In the genomic region with DNA sequence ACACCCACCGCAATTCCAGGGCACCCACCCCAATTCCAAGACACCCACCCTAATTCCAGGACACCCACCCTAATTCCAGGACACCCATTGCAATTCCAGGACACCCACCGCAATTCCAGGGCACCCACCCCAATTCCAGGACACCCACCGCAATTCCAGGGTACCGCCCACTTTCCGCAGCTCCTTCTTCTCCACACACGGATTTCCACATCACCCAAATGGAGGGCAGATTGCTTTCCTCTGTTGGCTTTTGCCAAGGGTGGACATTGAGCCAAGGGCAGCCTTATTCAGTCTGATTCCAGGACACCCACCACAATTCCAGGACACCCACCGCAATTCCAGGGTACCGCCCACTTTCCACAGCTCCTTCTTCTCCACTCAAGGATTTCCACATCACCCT, we compare ENCODE assay signal across 10 cellular contexts. TPM values are rescaled to one million over a fixed set of nuclear protein-coding genes. Genes with fewer than 3 reads are reported as not detected.
"Had no signal": no experiment of that assay in that cellular context is flagged by ENCODE, and none has a peak within 500 bp of the region (broad histone marks: within the 10 kb centered on the region; RNA-seq: fewer than 3 reads in every experiment).

No MANE protein-coding gene starts in this region.

RNA-seq across cellular contexts. Expression of a gene that starts 25.6 kb away (rescaled TPM):
- total RNA-seq: activated naive CD4-positive, alpha-beta T cell treated with anti-CD3 and anti-CD28 coated beads for 36 hours; activated naive CD4-positive, alpha-beta T cell treated with anti-CD3 and anti-CD28 coated beads, Interleukin-2, amount 50 U/mL, for 72 hours; activated naive CD8-positive, alpha-beta T cell treated with anti-CD3 and anti-CD28 coated beads for 36 hours; activated naive CD8-positive, alpha-beta T cell treated with anti-CD3 and anti-CD28 coated beads, Interleukin-2, amount 10 ng/mL, durations not matched to agents 7 days and 5 days; activated T-cell treated with anti-CD3 and anti-CD28 coated beads, Interleukin-2, amount 50 U/mL, for 72 hours; activated T-helper 1 cell treated with anti-CD3 and anti-CD28 coated beads, Interleukin-12 subunit alpha, Interleukin-12 subunit beta, Interleukin-2, Interleukin-4 antibody, amounts not matched to agents 30 ng/mL and 10 ng/mL and 1 ng/mL, durations not matched to agents 14 hours and 24 hours and 36 hours; activated T-helper 17 cell treated with anti-CD3 and anti-CD28 coated beads, Interleukin-2, amount 50 U/mL, for 72 hours; activated T-helper 2 cell treated with anti-CD3 and anti-CD28 coated beads, Interferon-gamma antibody, Interleukin-2, Interleukin-4, amounts not matched to agents 10 μg/mL and 5 μg/mL and 100 μg/mL, durations not matched to agents 14 hours and 24 hours and 36 hours; cardiac muscle cell had no signal

RNA-seq across cellular contexts. Expression of a gene that starts 56.6 kb away (rescaled TPM):
- total RNA-seq: activated naive CD4-positive, alpha-beta T cell treated with anti-CD3 and anti-CD28 coated beads for 36 hours; activated naive CD4-positive, alpha-beta T cell treated with anti-CD3 and anti-CD28 coated beads, Interleukin-2, amount 50 U/mL, for 72 hours; activated naive CD8-positive, alpha-beta T cell treated with anti-CD3 and anti-CD28 coated beads for 36 hours; activated naive CD8-positive, alpha-beta T cell treated with anti-CD3 and anti-CD28 coated beads, Interleukin-2, amount 10 ng/mL, durations not matched to agents 7 days and 5 days; activated T-cell treated with anti-CD3 and anti-CD28 coated beads, Interleukin-2, amount 50 U/mL, for 72 hours; activated T-helper 1 cell treated with anti-CD3 and anti-CD28 coated beads, Interleukin-12 subunit alpha, Interleukin-12 subunit beta, Interleukin-2, Interleukin-4 antibody, amounts not matched to agents 30 ng/mL and 10 ng/mL and 1 ng/mL, durations not matched to agents 14 hours and 24 hours and 36 hours; activated T-helper 17 cell treated with anti-CD3 and anti-CD28 coated beads, Interleukin-2, amount 50 U/mL, for 72 hours; activated T-helper 2 cell treated with anti-CD3 and anti-CD28 coated beads, Interferon-gamma antibody, Interleukin-2, Interleukin-4, amounts not matched to agents 10 μg/mL and 5 μg/mL and 100 μg/mL, durations not matched to agents 14 hours and 24 hours and 36 hours; bronchial epithelial cell; cardiac muscle cell had no signal
- polyA plus RNA-seq: cardiac muscle cell had no signal
